Comparison of ENCODE assay signal across 23 cellular contexts in genomic region chr10:20299037-20299557, GRCh38.
"Had no signal": no experiment of that assay in that cellular context is flagged by ENCODE, and none has a peak within 500 bp of the region (broad histone marks: within the 10 kb centered on the region; RNA-seq: fewer than 3 reads in every experiment).

No MANE protein-coding gene starts in this region.

- H3K4me3 ChIP-seq: esophagus squamous epithelium, hepatocyte, lung, neural progenitor cell, sigmoid colon, spleen, thoracic aorta had no signal

- DNase-seq: activated B cell treated with CpG ODN at 0.5 μM for 24 hours; activated CD4-positive, alpha-beta memory T cell treated with anti-CD3 and anti-CD28 coated beads for 36 hours; activated CD4-positive, alpha-beta T cell treated with anti-CD3 and anti-CD28 coated beads for 4 hours; activated T-cell treated with anti-CD3 and anti-CD28 coated beads for 4 hours; amniotic stem cell; effector CD8-positive, alpha-beta T cell; esophagus squamous epithelium; foreskin keratinocyte; islet precursor cell; left colon; naive B cell; sigmoid colon; spleen; stimulated activated CD4-positive, alpha-beta T cell treated with anti-CD3 and anti-CD28 coated beads, Interleukin-4, amount 100 ng/mL, for 4 hours had no signal

- H3K27me3 Mint-ChIP-seq: activated B cell treated with CpG ODN at 0.5 μM for 24 hours; activated CD4-positive, alpha-beta memory T cell treated with anti-CD3 and anti-CD28 coated beads for 36 hours; activated naive CD8-positive, alpha-beta T cell; naive B cell; stimulated activated memory B cell treated with anti-CD40 and anti-IgM and Interleukin-4, amounts not matched to agents 10 μg/mL and 1 μg/mL and 100 μg/mL, for 72 hours had no signal

- H3K4me2 ChIP-seq: hepatocyte, neural progenitor cell had no signal

- H3K9ac ChIP-seq: neural progenitor cell had no signal

- H2AFZ ChIP-seq: hepatocyte, neural progenitor cell had no signal

- H3K36me3 Mint-ChIP-seq: activated CD4-positive, alpha-beta memory T cell treated with anti-CD3 and anti-CD28 coated beads for 36 hours; activated naive CD8-positive, alpha-beta T cell; naive B cell; stimulated activated memory B cell treated with anti-CD40 and anti-IgM and Interleukin-4, amounts not matched to agents 10 μg/mL and 1 μg/mL and 100 μg/mL, for 72 hours had no signal

- H3K79me2 ChIP-seq: hepatocyte had no signal

- H3K4me1 Mint-ChIP-seq: activated B cell treated with CpG ODN at 0.5 μM for 24 hours; naive B cell; neural progenitor cell; stimulated activated memory B cell treated with anti-CD40 and anti-IgM and Interleukin-4, amounts not matched to agents 10 μg/mL and 1 μg/mL and 100 μg/mL, for 72 hours had no signal

- H3K27me3 ChIP-seq: esophagus squamous epithelium, foreskin keratinocyte, hepatocyte, neural progenitor cell, sigmoid colon, spleen had no signal

- H3K4me3 Mint-ChIP-seq: activated B cell treated with CpG ODN at 0.5 μM for 24 hours; activated CD4-positive, alpha-beta memory T cell treated with anti-CD3 and anti-CD28 coated beads for 36 hours; activated naive CD8-positive, alpha-beta T cell; naive B cell; neural progenitor cell; stimulated activated memory B cell treated with anti-CD40 and anti-IgM and Interleukin-4, amounts not matched to agents 10 μg/mL and 1 μg/mL and 100 μg/mL, for 72 hours; T-helper 2 cell treated with Interferon-gamma antibody and Interleukin-4, amounts not matched to agents 5 μg/mL and 100 μg/mL, for 36 hours had no signal

- FAIRE-seq: endothelial cell of umbilical vein, TTC549 had no signal

- H3K27ac Mint-ChIP-seq: activated B cell treated with CpG ODN at 0.5 μM for 24 hours; activated CD4-positive, alpha-beta memory T cell treated with anti-CD3 and anti-CD28 coated beads for 36 hours; activated naive CD8-positive, alpha-beta T cell; naive B cell; neural progenitor cell; stimulated activated memory B cell treated with anti-CD40 and anti-IgM and Interleukin-4, amounts not matched to agents 10 μg/mL and 1 μg/mL and 100 μg/mL, for 72 hours; T-helper 2 cell treated with Interferon-gamma antibody and Interleukin-4, amounts not matched to agents 5 μg/mL and 100 μg/mL, for 36 hours had no signal

- H3K36me3 ChIP-seq: esophagus squamous epithelium, neural progenitor cell, sigmoid colon, spleen, thoracic aorta had no signal

- H3K27ac ChIP-seq: esophagus squamous epithelium, foreskin keratinocyte, hepatocyte, neural progenitor cell, sigmoid colon, spleen, thoracic aorta had no signal

- ATAC-seq: foreskin keratinocyte; stimulated activated memory B cell treated with anti-CD40 and anti-IgM and Interleukin-4, amounts not matched to agents 10 μg/mL and 1 μg/mL and 100 μg/mL, for 72 hours had no signal

- H3K4me1 ChIP-seq: esophagus squamous epithelium, foreskin keratinocyte, neural progenitor cell, sigmoid colon, spleen had no signal
